ENCODE assay signal across 8 cellular contexts in genomic region chr7:127514499-127514898, GRCh38.
A peak's percentile ranks its signal among the peaks of the same experiment; 100 is the strongest.
DNase-seq lines count a peak whose midpoint lies in the region; ATAC-seq and TF ChIP-seq lines count a peak whose summit lies in the region.

No MANE protein-coding gene starts in this region.

- no peaks in the 10 kb centered on the region for H3K9me3 Mint-ChIP-seq in effector memory CD8-positive, alpha-beta T cell
- no peaks in the 10 kb centered on the region for H3K9me3 Mint-ChIP-seq in neural crest cell

- peak; percentile 49 for ATAC-seq in HG03103 (IDR thresholded peaks at IDR 0.05; ENCODE audit: low read depth, unreplicated experiment)
- peak; percentile 42 for ATAC-seq in effector memory CD8-positive, alpha-beta T cell (replicated peaks)
- ATAC-seq in GM21423 (IDR thresholded peaks at IDR 0.05; ENCODE audit: unreplicated experiment): no peak
- no peak for ATAC-seq in sciatic nerve
- ATAC-seq in HG03045 (IDR thresholded peaks at IDR 0.05; ENCODE audit: unreplicated experiment): no peak

- no peaks in the 10 kb centered on the region for H3K4me1 Mint-ChIP-seq in effector memory CD8-positive, alpha-beta T cell (ENCODE audit: low read depth in 2 of 2)
- no peaks in the 10 kb centered on the region for H3K4me1 Mint-ChIP-seq in neural crest cell

- peaks cover 37 to 39% of the 10 kb centered on the region in 2 donors for H3K27me3 Mint-ChIP-seq in effector memory CD8-positive, alpha-beta T cell
- H3K27me3 Mint-ChIP-seq in neural crest cell (ENCODE audit: low read depth): peaks cover 75% of the 10 kb centered on the region

- no peak overlapping the region for H3K4me3 Mint-ChIP-seq in effector memory CD8-positive, alpha-beta T cell
- no peak overlapping the region for H3K4me3 Mint-ChIP-seq in neural crest cell

- H3K27ac Mint-ChIP-seq in effector memory CD8-positive, alpha-beta T cell: no peak overlapping the region
- no peak overlapping the region for H3K27ac Mint-ChIP-seq in neural crest cell (ENCODE audit: unreplicated experiment)

- peak; percentile 64 for TF ChIP-seq CTCF in neural crest cell (conservative IDR thresholded peaks at IDR 0.05)

- intact Hi-C loops in sciatic nerve (cut with DNase I): no loop called here

- DNase-seq in DMS 273 treated with DMSO at 0.1 percent for 48 hours (lab: John Stamatoyannopoulos, UW): peak; percentile 44
- DNase-seq in NCI-H82 treated with DMSO at 0.1 percent for 48 hours (lab: John Stamatoyannopoulos, UW; ENCODE audit: unreplicated experiment): peak; percentile 27
- no peak for DNase-seq in effector memory CD8-positive, alpha-beta T cell
- DNase-seq in neural crest cell (ENCODE audit: low read depth, low spot score): no peak
- no peak for DNase-seq in sciatic nerve (ENCODE audit: low spot score)

- no peaks in the 10 kb centered on the region for H3K36me3 Mint-ChIP-seq in effector memory CD8-positive, alpha-beta T cell (ENCODE audit: insufficient read depth)
- H3K36me3 Mint-ChIP-seq in neural crest cell (ENCODE audit: low read depth): no peaks in the 10 kb centered on the region

Comparison
In these comparisons a context has a peak if more than half of its experiments do, and no peak if none do; other contexts are left out.
1. DNase-seq: peak in DMS 273 treated with DMSO at 0.1 percent for 48 hours (single experiment) and NCI-H82 treated with DMSO at 0.1 percent for 48 hours (single experiment); none in effector memory CD8-positive, alpha-beta T cell (0 of 3), neural crest cell (single experiment) and sciatic nerve (single experiment).
2. ATAC-seq: peak in HG03103 (single experiment) and effector memory CD8-positive, alpha-beta T cell (single experiment); none in GM21423 (single experiment), sciatic nerve (single experiment) and HG03045 (single experiment).